Comparison of ENCODE assay signal across 16 cellular contexts in genomic region chr13:107066355-107066754, GRCh38.
DNase-seq lines count a peak whose midpoint lies in the region; ATAC-seq and TF ChIP-seq lines count a peak whose summit lies in the region.
"Had no signal": no experiment of that assay in that cellular context is flagged by ENCODE, and none has a peak within 500 bp of the region (broad histone marks: within the 10 kb centered on the region; RNA-seq: fewer than 3 reads in every experiment).

No MANE protein-coding gene starts in this region.

- no peaks in the 10 kb centered on the region for H3K27me3 Mint-ChIP-seq in activated CD4-positive, alpha-beta T cell treated with anti-CD3 and anti-CD28 coated beads, Interleukin-2, amount 10 ng/mL, durations not matched to agents 24 days and 14 days
- H3K27me3 Mint-ChIP-seq in activated CD4-positive, alpha-beta T cell treated with anti-CD3 and anti-CD28 coated beads for 36 hours: no peaks in the 10 kb centered on the region
- no peaks in the 10 kb centered on the region for H3K27me3 Mint-ChIP-seq in neural crest cell (ENCODE audit: low read depth)

- intact Hi-C loops in activated CD4-positive, alpha-beta T cell treated with anti-CD3 and anti-CD28 coated beads, Interleukin-2, amount 10 ng/mL, durations not matched to agents 24 days and 14 days (cut with micrococcal nuclease): no loop called here
- intact Hi-C loops in activated CD4-positive, alpha-beta T cell treated with anti-CD3 and anti-CD28 coated beads for 36 hours (cut with DNase I, micrococcal nuclease): no loop called here
- intact Hi-C loops in head of caudate nucleus (cut with DNase I): no loop called here

- H3K4me3 Mint-ChIP-seq in activated CD4-positive, alpha-beta T cell treated with anti-CD3 and anti-CD28 coated beads, Interleukin-2, amount 10 ng/mL, durations not matched to agents 24 days and 14 days: no peak overlapping the region
- H3K4me3 Mint-ChIP-seq in activated CD4-positive, alpha-beta T cell treated with anti-CD3 and anti-CD28 coated beads for 36 hours: no peak overlapping the region
- H3K4me3 Mint-ChIP-seq in neural crest cell: no peak overlapping the region
- H3K4me3 Mint-ChIP-seq: CD4-positive, alpha-beta memory T cell; GM23338; H9 had no signal

- no peak overlapping the region for H3K27ac Mint-ChIP-seq in activated CD4-positive, alpha-beta T cell treated with anti-CD3 and anti-CD28 coated beads, Interleukin-2, amount 10 ng/mL, durations not matched to agents 24 days and 14 days
- H3K27ac Mint-ChIP-seq in activated CD4-positive, alpha-beta T cell treated with anti-CD3 and anti-CD28 coated beads for 36 hours: no peak overlapping the region
- peak overlapping the region; percentile 78 for H3K27ac Mint-ChIP-seq in neural crest cell (ENCODE audit: unreplicated experiment)
- H3K27ac Mint-ChIP-seq: GM23338, H9 had no signal

- peaks cover 3% of the 10 kb centered on the region for H3K9me3 Mint-ChIP-seq in activated CD4-positive, alpha-beta T cell treated with anti-CD3 and anti-CD28 coated beads, Interleukin-2, amount 10 ng/mL, durations not matched to agents 24 days and 14 days
- no peaks in the 10 kb centered on the region for H3K9me3 Mint-ChIP-seq in activated CD4-positive, alpha-beta T cell treated with anti-CD3 and anti-CD28 coated beads for 36 hours (ENCODE audit: low read depth)
- H3K9me3 Mint-ChIP-seq in neural crest cell: no peaks in the 10 kb centered on the region
- H3K9me3 Mint-ChIP-seq: GM23338, H9 had no signal

- DNase-seq in activated CD4-positive, alpha-beta T cell treated with anti-CD3 and anti-CD28 coated beads, Interleukin-2, amount 10 ng/mL, durations not matched to agents 24 days and 14 days: peak; percentile 23
- DNase-seq in activated CD4-positive, alpha-beta T cell treated with anti-CD3 and anti-CD28 coated beads for 36 hours: no peak
- DNase-seq in OCI-M1 (lab: John Stamatoyannopoulos, UW) (peak; percentile 8), neural crest cell (ENCODE audit: low read depth, low spot score) (no peak), head of caudate nucleus (no peak)
- DNase-seq: C1 segment of cervical spinal cord; Calu3; CD4-positive, alpha-beta memory T cell; COR-L47; DMS53; DMS79 treated with DMSO at 0.1 percent for 48 hours; GF-D8; H9 had no signal

- CTCF ChIA-PET in activated CD4-positive, alpha-beta T cell treated with anti-CD3 and anti-CD28 coated beads for 36 hours (lab: Charles Lee): no interaction called here

- H3K36me3 Mint-ChIP-seq in activated CD4-positive, alpha-beta T cell treated with anti-CD3 and anti-CD28 coated beads, Interleukin-2, amount 10 ng/mL, durations not matched to agents 24 days and 14 days (ENCODE audit: low read depth): no peaks in the 10 kb centered on the region
- H3K36me3 Mint-ChIP-seq in activated CD4-positive, alpha-beta T cell treated with anti-CD3 and anti-CD28 coated beads for 36 hours (ENCODE audit: low read depth): no peaks in the 10 kb centered on the region
- H3K36me3 Mint-ChIP-seq in neural crest cell (ENCODE audit: low read depth): peaks cover 2% of the 10 kb centered on the region
- H3K36me3 Mint-ChIP-seq: CD4-positive, alpha-beta memory T cell had no signal

- no peak for ATAC-seq in activated CD4-positive, alpha-beta T cell treated with anti-CD3 and anti-CD28 coated beads for 36 hours
- no peak for ATAC-seq in HG03175 (IDR thresholded peaks at IDR 0.05; ENCODE audit: unreplicated experiment)
- ATAC-seq: GM23338, HCT116 had no signal

- no peak for TF ChIP-seq CTCF in neural crest cell (conservative IDR thresholded peaks at IDR 0.05)

- POLR2A ChIA-PET in activated CD4-positive, alpha-beta T cell treated with anti-CD3 and anti-CD28 coated beads for 36 hours (lab: Charles Lee): no interaction called here

- no peaks in the 10 kb centered on the region for H3K4me1 Mint-ChIP-seq in activated CD4-positive, alpha-beta T cell treated with anti-CD3 and anti-CD28 coated beads, Interleukin-2, amount 10 ng/mL, durations not matched to agents 24 days and 14 days
- no peaks in the 10 kb centered on the region for H3K4me1 Mint-ChIP-seq in activated CD4-positive, alpha-beta T cell treated with anti-CD3 and anti-CD28 coated beads for 36 hours
- H3K4me1 Mint-ChIP-seq in neural crest cell: no peaks in the 10 kb centered on the region
- H3K4me1 Mint-ChIP-seq: CD4-positive, alpha-beta memory T cell; GM23338; H9 had no signal

Comparison
In these comparisons a context has a peak if more than half of its experiments do, and no peak if none do; other contexts are left out.
1. DNase-seq: peak in activated CD4-positive, alpha-beta T cell treated with anti-CD3 and anti-CD28 coated beads, Interleukin-2, amount 10 ng/mL, durations not matched to agents 24 days and 14 days (single experiment) and OCI-M1 (single experiment); none in activated CD4-positive, alpha-beta T cell treated with anti-CD3 and anti-CD28 coated beads for 36 hours (single experiment), neural crest cell (single experiment) and head of caudate nucleus (0 of 42).